In genomic region chr5:134451618-134452505, GRCh38 we compare ENCODE assay signal across 9 cellular contexts. TPM values are rescaled to one million over a fixed set of nuclear protein-coding genes. Genes with fewer than 3 reads are reported as not detected.
DNase-seq lines count a peak whose midpoint lies in the region; ATAC-seq, FAIRE-seq and TF ChIP-seq lines count a peak whose summit lies in the region.
"Had no signal": no experiment of that assay in that cellular context is flagged by ENCODE, and none has a peak within 500 bp of the region (broad histone marks: within the 10 kb centered on the region; RNA-seq: fewer than 3 reads in every experiment).

No MANE protein-coding gene starts in this region.

- no peaks in the 10 kb centered on the region for H3K36me3 Mint-ChIP-seq in immature natural killer cell
- H3K36me3 Mint-ChIP-seq: activated naive CD8-positive, alpha-beta T cell treated with anti-CD3 and anti-CD28 coated beads, Interleukin-2, amount 10 ng/mL, durations not matched to agents 7 days and 5 days had no signal

- no peaks in the 10 kb centered on the region for H3K9me3 Mint-ChIP-seq in immature natural killer cell
- H3K9me3 Mint-ChIP-seq: activated naive CD8-positive, alpha-beta T cell treated with anti-CD3 and anti-CD28 coated beads, Interleukin-2, amount 10 ng/mL, durations not matched to agents 7 days and 5 days had no signal

- ATAC-seq in left lobe of liver = peak; percentile 29
- no peak for ATAC-seq in GM18517 (IDR thresholded peaks at IDR 0.05; ENCODE audit: unreplicated experiment)

- TF ChIP-seq CTCF in bronchial epithelial cell (IDR thresholded peaks at IDR 0.05; ENCODE audit: insufficient read depth, low read length, severe bottlenecking) = no peak

- no peaks in the 10 kb centered on the region for H3K27me3 ChIP-seq in bronchial epithelial cell (ENCODE audit: control insufficient read depth, insufficient read depth, low read length)

- H3K4me3 Mint-ChIP-seq in immature natural killer cell = no peak overlapping the region
- H3K4me3 Mint-ChIP-seq: activated naive CD8-positive, alpha-beta T cell treated with anti-CD3 and anti-CD28 coated beads, Interleukin-2, amount 10 ng/mL, durations not matched to agents 7 days and 5 days had no signal

- H3K27ac Mint-ChIP-seq in immature natural killer cell = no peak overlapping the region
- H3K27ac Mint-ChIP-seq: activated naive CD8-positive, alpha-beta T cell treated with anti-CD3 and anti-CD28 coated beads, Interleukin-2, amount 10 ng/mL, durations not matched to agents 7 days and 5 days had no signal

- peaks cover 1 to 5% (median 4%) of the 10 kb centered on the region in 3 donors for H3K27me3 Mint-ChIP-seq in immature natural killer cell (ENCODE audit: low read depth in 3 of 3)

- peak; percentile 58 for FAIRE-seq in bronchial epithelial cell (lab: Jason Lieb, UNC)
- FAIRE-seq in urothelium cell line (lab: Jason Lieb, UNC) = no peak

- H3K36me3 ChIP-seq in bronchial epithelial cell (ENCODE audit: control insufficient read depth, insufficient read depth, low read length) = no peaks in the 10 kb centered on the region

- DNase-seq in NCI-H2171 treated with DMSO at 0.1 percent for 48 hours (lab: John Stamatoyannopoulos, UW) = peak; percentile 6
- no peak for DNase-seq in NCI-H2171 (lab: John Stamatoyannopoulos, UW)
- DNase-seq in bronchial epithelial cell (ENCODE audit: low read depth) = peak; percentile 82
- no peak for DNase-seq in left lobe of liver (ENCODE audit: low spot score)
- DNase-seq in urothelium cell line (ENCODE audit: low spot score) = peak; percentile 84
- no peak for DNase-seq in pons (ENCODE audit: low spot score)
- DNase-seq in immature natural killer cell = no peak
- DNase-seq: activated naive CD8-positive, alpha-beta T cell treated with anti-CD3 and anti-CD28 coated beads, Interleukin-2, amount 10 ng/mL, durations not matched to agents 7 days and 5 days had no signal

- no peak overlapping the region for H3K4me3 ChIP-seq in bronchial epithelial cell (ENCODE audit: low read depth, low read length)

- H3K4me1 Mint-ChIP-seq in immature natural killer cell = peaks cover 13 to 19% of the 10 kb centered on the region in 2 donors

RNA-seq across cellular contexts. Expression of gene CDKN2AIPNL, which starts 40.2 kb away (rescaled TPM):
- total RNA-seq in bronchial epithelial cell (37.1 and 45.1 TPM in 2 replicates), left lobe of liver (9.9 TPM)
- 10 to 100 TPM; 23.3 to 37.6 (median 30.0) TPM for polyA plus RNA-seq in immature natural killer cell

Comparison
In these comparisons a context has a peak if more than half of its experiments do, and no peak if none do; other contexts are left out.
1. DNase-seq: peak in NCI-H2171 treated with DMSO at 0.1 percent for 48 hours (single experiment), bronchial epithelial cell (single experiment) and urothelium cell line (single experiment); none in NCI-H2171 (single experiment), left lobe of liver (single experiment), pons (single experiment) and immature natural killer cell (0 of 3).